Comparison of ENCODE assay signal across 9 cellular contexts in genomic region chr2:19955544-19956422, GRCh38. TPM values are rescaled to one million over a fixed set of nuclear protein-coding genes. Genes with fewer than 3 reads are reported as not detected.
DNase-seq lines count a peak whose midpoint lies in the region; ATAC-seq and TF ChIP-seq lines count a peak whose summit lies in the region.
"Had no signal": no experiment of that assay in that cellular context is flagged by ENCODE, and none has a peak within 500 bp of the region (broad histone marks: within the 10 kb centered on the region; RNA-seq: fewer than 3 reads in every experiment).

No MANE protein-coding gene starts in this region.

- no peak overlapping the region for H2AFZ ChIP-seq in GM23248

- no peaks in the 10 kb centered on the region for H3K9me2 ChIP-seq in GM23248 (ENCODE audit: insufficient read depth)

- in situ Hi-C loops in GM23248 (cut with MboI), result no loop called here

- H3K4me3 ChIP-seq in GM23248 (no peak overlapping the region), adipocyte (ENCODE audit: low read length) (no peak overlapping the region), cardiac muscle cell (no peak overlapping the region)

- H3K36me3 ChIP-seq in GM23248 (ENCODE audit: low read depth), result no peaks in the 10 kb centered on the region; the same call in 1 of the 2 replicates
- peaks cover 2% of the 10 kb centered on the region for H3K36me3 ChIP-seq in adipocyte (ENCODE audit: control insufficient read depth, insufficient read depth, low read length, severe bottlenecking)
- peaks cover 5% of the 10 kb centered on the region for H3K36me3 ChIP-seq in cardiac muscle cell

- H3K9me3 ChIP-seq in GM23248 (ENCODE audit: low read depth) (no peaks in the 10 kb centered on the region), adipocyte (ENCODE audit: control insufficient read depth, low read length) (no peaks in the 10 kb centered on the region), cardiac muscle cell (ENCODE audit: low read depth) (no peaks in the 10 kb centered on the region)

- no peaks in the 10 kb centered on the region for H3K4me1 ChIP-seq in GM23248 (ENCODE audit: insufficient read depth)
- no peaks in the 10 kb centered on the region for H3K4me1 ChIP-seq in adipocyte (ENCODE audit: control insufficient read depth, insufficient read depth, low read length)
- H3K4me1 ChIP-seq in cardiac muscle cell (ENCODE audit: low read depth), result no peaks in the 10 kb centered on the region

- DNase-seq in GM03348 (ENCODE audit: low spot score), result peak; percentile 85
- peak; percentile 90 for DNase-seq in GM23248
- peak; percentile 82 to 84 for DNase-seq in Kasumi-1 (lab: John Stamatoyannopoulos, UW)
- peak; percentile 80 for DNase-seq in RPMI8226
- DNase-seq in adipocyte (ENCODE audit: low read depth), result peak; percentile 88
- DNase-seq in cardiac muscle cell (ENCODE audit: low read depth in 1 of 2, low spot score in 1 of 2), result peak; percentile 81 to 85
- peak; percentile 52 for DNase-seq in pulmonary artery endothelial cell (ENCODE audit: low read depth, low spot score)

- no peak for ATAC-seq in GM21717 (IDR thresholded peaks at IDR 0.05; ENCODE audit: unreplicated experiment)

- no peaks in the 10 kb centered on the region for H3K79me2 ChIP-seq in GM23248 (ENCODE audit: insufficient read depth)

- H3K27me3 ChIP-seq in GM23248 (replicated peaks; ENCODE audit: insufficient read depth) (no peaks in the 10 kb centered on the region), adipocyte (replicated peaks; ENCODE audit: control insufficient read depth, insufficient read depth, low read length) (no peaks in the 10 kb centered on the region), cardiac muscle cell (no peaks in the 10 kb centered on the region)

- no peaks in the 10 kb centered on the region for H4K20me1 ChIP-seq in GM23248 (ENCODE audit: insufficient read depth)

- 46 to 48% methylated on average over 6 of the region's 6 CpGs for WGBS in GM23248 (ENCODE audit: low coverage in 1 of 2, low lambda C conversion rate in 2 of 2, missing lambda C conversion rate in 2 of 2), 2 experiments

- peak; percentile 80 for TF ChIP-seq CTCF in cardiac muscle cell (IDR thresholded peaks at IDR 0.05; ENCODE audit: low read depth, low read length)

- no peaks in the 10 kb centered on the region for H3F3A ChIP-seq in GM23248 (ENCODE audit: insufficient read depth)

- H3K4me2 ChIP-seq in GM23248 (ENCODE audit: unreplicated experiment), result no peak overlapping the region

- H3K9ac ChIP-seq in GM23248, result no peak overlapping the region
- H3K9ac ChIP-seq in adipocyte (ENCODE audit: low read length), result no peak overlapping the region

- H3K27ac ChIP-seq in GM23248 (no peak overlapping the region), cardiac muscle cell (no peak overlapping the region)

RNA-seq across cellular contexts. Expression of gene WDR35, which starts 34.1 kb away (rescaled TPM):
- 7.3 and 9.1 TPM in 2 replicates for total RNA-seq in GM23248 (2014; rRNA removed; shearing (Covaris generic))
- polyA plus RNA-seq in GM23248 (2016; fragmentation: Nextera tagmentation; extraction: Ambion mirVana) (2.6 and 3.2 TPM in 2 replicates), cardiac muscle cell (4.8 and 6.7 TPM in 2 replicates)
- total RNA-seq in cardiac muscle cell (6.9 and 10.1 TPM in 2 replicates), pulmonary artery endothelial cell (13.6 and 16.7 TPM in 2 replicates)

RNA-seq across cellular contexts. Expression of gene TTC32, which starts 54.0 kb away (rescaled TPM):
- total RNA-seq in GM23248 (2014; rRNA removed; shearing (Covaris generic)), result 1.5 TPM in 1 of 2 replicates, not detected in the other
- polyA plus RNA-seq in GM23248 (2016; fragmentation: Nextera tagmentation; extraction: Ambion mirVana) (6.4 and 6.8 TPM in 2 replicates), cardiac muscle cell (36.3 and 57.0 TPM in 2 replicates)
- total RNA-seq in cardiac muscle cell (19.3 and 23.0 TPM in 2 replicates), pulmonary artery endothelial cell (6.2 and 6.4 TPM in 2 replicates)

RNA-seq across cellular contexts. Expression of gene MATN3, which starts 56.7 kb away (rescaled TPM):
- 0.25 and 0.54 TPM in 2 replicates for total RNA-seq in GM23248 (2014; rRNA removed; shearing (Covaris generic))
- 1.7 and 2.0 TPM in 2 replicates for polyA plus RNA-seq in GM23248 (2016; fragmentation: Nextera tagmentation; extraction: Ambion mirVana)
- 1.3 and 3.8 TPM in 2 replicates for total RNA-seq in cardiac muscle cell
- polyA plus RNA-seq in cardiac muscle cell, result 4.8 and 10.3 TPM in 2 replicates
- 0.95 and 1.1 TPM in 2 replicates for total RNA-seq in pulmonary artery endothelial cell
- total RNA-seq: mononuclear cell had no signal
